ENCODE assay signal across 20 cellular contexts in the genomic region with DNA sequence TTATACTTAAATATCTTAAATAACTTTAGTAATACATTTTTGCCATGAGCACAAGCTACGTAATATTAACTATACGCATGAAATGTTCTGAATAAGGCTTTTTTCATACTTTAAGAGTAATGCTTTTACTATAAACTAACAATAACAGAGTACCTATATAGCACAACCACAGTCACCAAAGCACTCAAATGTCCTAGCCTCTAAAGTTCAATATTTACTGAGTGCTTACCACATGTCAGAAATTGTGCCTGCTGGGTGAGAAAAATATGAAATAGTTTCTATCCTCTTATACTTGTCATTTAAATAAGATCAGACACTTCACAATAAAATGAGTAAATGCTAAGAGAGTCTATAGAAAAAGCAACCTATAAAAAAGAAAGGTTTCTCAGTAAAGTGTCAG.
DNase-seq lines count a peak whose midpoint lies in the region; ATAC-seq and TF ChIP-seq lines count a peak whose summit lies in the region.
"Had no signal": no experiment of that assay in that cellular context is flagged by ENCODE, and none has a peak within 500 bp of the region (broad histone marks: within the 10 kb centered on the region; RNA-seq: fewer than 3 reads in every experiment).

No MANE protein-coding gene starts in this region.

- DNase-seq in activated T-cell treated with anti-CD3 and anti-CD28 coated beads, Interleukin-2, amount 50 U/mL, for 72 hours, result no peak
- no peak for DNase-seq in activated T-cell treated with anti-CD3 and anti-CD28 coated beads, Interleukin-2, amount 50 U/mL, for 48 hours
- DNase-seq in glutamatergic neuron (no peak), nephron progenitor cell (no peak), NCI-H446 treated with DMSO at 0.1 percent for 48 hours (lab: John Stamatoyannopoulos, UW) (no peak)
- DNase-seq in NK-92 treated with Interleukin-12 subunit alpha and Interleukin-12 subunit beta, amount 100 ng/mL, for 24 hours (lab: John Stamatoyannopoulos, UW), result no peak
- DNase-seq in stimulated activated naive B cell treated with anti-CD40 and anti-IgM and Interleukin-4, amounts not matched to agents 10 μg/mL and 1 μg/mL and 100 μg/mL, for 72 hours, result no peak
- DNase-seq: 8988T, AML-193, DMS79, KG1, NCI-H1092 treated with DMSO at 0.1 percent for 48 hours, NCI-H146, NCI-H2081, NCI-H345, NCI-H524 treated with DMSO at 0.1 percent for 48 hours, OCI-M1, SJCRH30 had no signal

- peaks cover 1 to 13% of the 10 kb centered on the region in 2 donors for H3K36me3 Mint-ChIP-seq in activated T-cell treated with anti-CD3 and anti-CD28 coated beads, Interleukin-2, amount 50 U/mL, for 72 hours (ENCODE audit: insufficient read depth in 2 of 2)
- peaks cover 4% of the 10 kb centered on the region for H3K36me3 Mint-ChIP-seq in glutamatergic neuron (ENCODE audit: unreplicated experiment)
- H3K36me3 Mint-ChIP-seq in nephron progenitor cell (ENCODE audit: low read depth), result peaks cover 65% of the 10 kb centered on the region
- peaks cover 35 to 41% of the 10 kb centered on the region in 2 donors for H3K36me3 Mint-ChIP-seq in stimulated activated naive B cell treated with anti-CD40 and anti-IgM and Interleukin-4, amounts not matched to agents 10 μg/mL and 1 μg/mL and 100 μg/mL, for 72 hours

- no peaks in the 10 kb centered on the region for H3K9me3 Mint-ChIP-seq in activated T-cell treated with anti-CD3 and anti-CD28 coated beads, Interleukin-2, amount 50 U/mL, for 72 hours
- H3K9me3 Mint-ChIP-seq in glutamatergic neuron (ENCODE audit: unreplicated experiment) (no peaks in the 10 kb centered on the region), nephron progenitor cell (no peaks in the 10 kb centered on the region)
- H3K9me3 Mint-ChIP-seq in stimulated activated naive B cell treated with anti-CD40 and anti-IgM and Interleukin-4, amounts not matched to agents 10 μg/mL and 1 μg/mL and 100 μg/mL, for 72 hours, result no peaks in the 10 kb centered on the region
- H3K9me3 Mint-ChIP-seq: CD14-positive monocyte, GM23338 had no signal

- H3K4me1 Mint-ChIP-seq in activated T-cell treated with anti-CD3 and anti-CD28 coated beads, Interleukin-2, amount 50 U/mL, for 72 hours (ENCODE audit: low read depth), result no peaks in the 10 kb centered on the region
- H3K4me1 Mint-ChIP-seq in glutamatergic neuron (ENCODE audit: low read depth, unreplicated experiment) (peaks cover 10% of the 10 kb centered on the region), nephron progenitor cell (peaks cover 23% of the 10 kb centered on the region)
- no peaks in the 10 kb centered on the region for H3K4me1 Mint-ChIP-seq in stimulated activated naive B cell treated with anti-CD40 and anti-IgM and Interleukin-4, amounts not matched to agents 10 μg/mL and 1 μg/mL and 100 μg/mL, for 72 hours
- H3K4me1 Mint-ChIP-seq: CD14-positive monocyte, GM23338 had no signal

- no peaks in the 10 kb centered on the region for H3K27me3 Mint-ChIP-seq in activated T-cell treated with anti-CD3 and anti-CD28 coated beads, Interleukin-2, amount 50 U/mL, for 72 hours (ENCODE audit: low read depth)
- peaks cover 2% of the 10 kb centered on the region for H3K27me3 Mint-ChIP-seq in glutamatergic neuron (ENCODE audit: unreplicated experiment)
- peaks cover under 1% of the 10 kb centered on the region for H3K27me3 Mint-ChIP-seq in nephron progenitor cell (ENCODE audit: low read depth, poor library complexity)
- no peaks in the 10 kb centered on the region for H3K27me3 Mint-ChIP-seq in stimulated activated naive B cell treated with anti-CD40 and anti-IgM and Interleukin-4, amounts not matched to agents 10 μg/mL and 1 μg/mL and 100 μg/mL, for 72 hours

- no peak overlapping the region for H3K4me3 Mint-ChIP-seq in activated T-cell treated with anti-CD3 and anti-CD28 coated beads, Interleukin-2, amount 50 U/mL, for 72 hours
- no peak overlapping the region for H3K4me3 Mint-ChIP-seq in glutamatergic neuron (ENCODE audit: unreplicated experiment)
- no peak overlapping the region for H3K4me3 Mint-ChIP-seq in nephron progenitor cell
- H3K4me3 Mint-ChIP-seq in stimulated activated naive B cell treated with anti-CD40 and anti-IgM and Interleukin-4, amounts not matched to agents 10 μg/mL and 1 μg/mL and 100 μg/mL, for 72 hours, result no peak overlapping the region
- H3K4me3 Mint-ChIP-seq: CD14-positive monocyte, GM23338 had no signal

- TF ChIP-seq CTCF in glutamatergic neuron (IDR thresholded peaks at IDR 0.05; ENCODE audit: partially characterized antibody, unreplicated experiment) (no peak), nephron progenitor cell (IDR thresholded peaks at IDR 0.05) (no peak)

- ATAC-seq in activated T-cell treated with anti-CD3 and anti-CD28 coated beads, Interleukin-2, amount 50 U/mL, for 72 hours (replicated peaks in 1 of 2), result no peak
- no peak for ATAC-seq in stimulated activated naive B cell treated with anti-CD40 and anti-IgM and Interleukin-4, amounts not matched to agents 10 μg/mL and 1 μg/mL and 100 μg/mL, for 72 hours (replicated peaks)
- ATAC-seq: GM23338 had no signal

- peak overlapping the region; percentile 8 for H3K27ac Mint-ChIP-seq in activated T-cell treated with anti-CD3 and anti-CD28 coated beads, Interleukin-2, amount 50 U/mL, for 72 hours
- peak overlapping the region; percentile 19 for H3K27ac Mint-ChIP-seq in glutamatergic neuron (ENCODE audit: unreplicated experiment)
- H3K27ac Mint-ChIP-seq in nephron progenitor cell, result peak overlapping the region; percentile 98
- H3K27ac Mint-ChIP-seq in stimulated activated naive B cell treated with anti-CD40 and anti-IgM and Interleukin-4, amounts not matched to agents 10 μg/mL and 1 μg/mL and 100 μg/mL, for 72 hours, result no peak overlapping the region
- H3K27ac Mint-ChIP-seq: GM23338 had no signal
